9 cellular contexts compared by ENCODE assay signal in genomic region chr9:3385871-3386270, GRCh38.
DNase-seq lines count a peak whose midpoint lies in the region; ATAC-seq, FAIRE-seq and TF ChIP-seq lines count a peak whose summit lies in the region.
"Had no signal": no experiment of that assay in that cellular context is flagged by ENCODE, and none has a peak within 500 bp of the region (broad histone marks: within the 10 kb centered on the region; RNA-seq: fewer than 3 reads in every experiment).

No MANE protein-coding gene starts in this region.

- H3K9me2 ChIP-seq in MM.1S (replicated peaks; ENCODE audit: insufficient read depth, low read length), result no peaks in the 10 kb centered on the region

- TF ChIP-seq CTCF in MM.1S (IDR thresholded peaks at IDR 0.05; ENCODE audit: low read length), result no peak

- no peaks in the 10 kb centered on the region for H3K9me3 ChIP-seq in MM.1S (replicated peaks; ENCODE audit: insufficient read depth, low read length)

- H3F3A ChIP-seq in MM.1S (ENCODE audit: insufficient read depth, low read length), result no peaks in the 10 kb centered on the region

- H3K4me3 ChIP-seq in MM.1S (ENCODE audit: low read length), result no peak overlapping the region

- H3K27me3 ChIP-seq in MM.1S (replicated peaks; ENCODE audit: insufficient read depth, low read length), result no peaks in the 10 kb centered on the region

- ATAC-seq in GM19025 (IDR thresholded peaks at IDR 0.05; ENCODE audit: low read depth, unreplicated experiment), result peak; percentile 89
- ATAC-seq in HG02642 (IDR thresholded peaks at IDR 0.05; ENCODE audit: poor library complexity, unreplicated experiment), result peak; percentile 92
- ATAC-seq: T-helper 17 cell had no signal

- no peaks in the 10 kb centered on the region for H3K36me3 ChIP-seq in MM.1S (replicated peaks; ENCODE audit: insufficient read depth, low read length)

- DNase-seq in MV-4-11 (lab: John Stamatoyannopoulos, UW) (peak; percentile 81), NCI-H2227 treated with DMSO at 0.1 percent for 48 hours (lab: John Stamatoyannopoulos, UW) (no peak), MM.1S (no peak), RCC 7860 (ENCODE audit: low spot score) (no peak), NK-92 (lab: John Stamatoyannopoulos, UW; ENCODE audit: unreplicated experiment) (no peak)
- DNase-seq in stimulated activated CD4-positive, alpha-beta T cell treated with anti-CD3 and anti-CD28 coated beads, Interleukin-2, amount 100 ng/mL, for 4 hours (ENCODE audit: low read depth), result peak; percentile 17
- DNase-seq: T-helper 17 cell had no signal

- no peak overlapping the region for H2AFZ ChIP-seq in MM.1S (ENCODE audit: low read length)

- H3K9ac ChIP-seq in MM.1S (ENCODE audit: low read length), result no peak overlapping the region

- no peak overlapping the region for H3K27ac ChIP-seq in MM.1S (ENCODE audit: low read length)

- H4K20me1 ChIP-seq in MM.1S (ENCODE audit: insufficient read depth, low read length), result no peaks in the 10 kb centered on the region

- H3K79me2 ChIP-seq in MM.1S (ENCODE audit: low read length), result no peaks in the 10 kb centered on the region

- H3K4me1 ChIP-seq in MM.1S (ENCODE audit: low read length), result 0 out of 2 replicates have a peak, but pooled peaks cover 3% of the 10 kb centered on the region

- H3K4me2 ChIP-seq in MM.1S (ENCODE audit: low read depth, low read length), result no peak overlapping the region

- no peak for FAIRE-seq in RCC 7860 (lab: Jason Lieb, UNC)

Comparison
In these comparisons a context has a peak if more than half of its experiments do, and no peak if none do; other contexts are left out.
1. DNase-seq: peak in MV-4-11 (single experiment) and stimulated activated CD4-positive, alpha-beta T cell treated with anti-CD3 and anti-CD28 coated beads, Interleukin-2, amount 100 ng/mL, for 4 hours (single experiment); none in NCI-H2227 treated with DMSO at 0.1 percent for 48 hours (single experiment), MM.1S (single experiment), RCC 7860 (single experiment) and NK-92 (single experiment).